ENCODE assay signal across 9 cellular contexts in genomic region chr22:39472570-39473556, GRCh38. TPM values are rescaled to one million over a fixed set of nuclear protein-coding genes. Genes with fewer than 3 reads are reported as not detected.
DNase-seq lines count a peak whose midpoint lies in the region; ATAC-seq and TF ChIP-seq lines count a peak whose summit lies in the region.
"Had no signal": no experiment of that assay in that cellular context is flagged by ENCODE, and none has a peak within 500 bp of the region (broad histone marks: within the 10 kb centered on the region; RNA-seq: fewer than 3 reads in every experiment).

No MANE protein-coding gene starts in this region.

- in situ Hi-C loops in GM23248 (cut with MboI) = no loop called here

- H3K4me2 ChIP-seq in hepatocyte (peak overlapping the region; percentile 69), GM23248 (ENCODE audit: unreplicated experiment) (no peak overlapping the region)

- TF ChIP-seq CTCF in Peyer's patch (IDR thresholded peaks at IDR 0.05) (no peak), hepatocyte (IDR thresholded peaks at IDR 0.05; ENCODE audit: poor library complexity) (no peak)

- no peaks in the 10 kb centered on the region for H3K27me3 ChIP-seq in Peyer's patch
- H3K27me3 ChIP-seq in hepatocyte = no peaks in the 10 kb centered on the region
- no peaks in the 10 kb centered on the region for H3K27me3 ChIP-seq in GM23248 (replicated peaks; ENCODE audit: insufficient read depth)

- H3K36me3 ChIP-seq in Peyer's patch = peaks cover 0 to 4% (median 0%) of the 10 kb centered on the region in 3 donors
- H3K36me3 ChIP-seq in hepatocyte (replicated peaks; ENCODE audit: insufficient read depth, low read depth) = no peaks in the 10 kb centered on the region
- no peaks in the 10 kb centered on the region for H3K36me3 ChIP-seq in GM23248 (ENCODE audit: low read depth)

- H3K27ac ChIP-seq in Peyer's patch (peak overlapping the region; percentile 69 to 98 (median 91)), hepatocyte (peak overlapping the region; percentile 98), substantia nigra (ENCODE audit: low read depth, low read length, poor library complexity, severe bottlenecking) (peak overlapping the region; percentile 97), GM23248 (no peak overlapping the region)

- ATAC-seq in GM18511 (IDR thresholded peaks at IDR 0.05; ENCODE audit: unreplicated experiment) = no peak

- 36% methylated on average over 19 of the region's 19 CpGs for WGBS in hepatocyte (ENCODE audit: low lambda C conversion rate, missing lambda C conversion rate)
- 77 to 81% methylated on average over 19 of the region's 19 CpGs for WGBS in GM23248 (ENCODE audit: low coverage in 1 of 2, low lambda C conversion rate in 2 of 2, missing lambda C conversion rate in 2 of 2), 2 experiments

- H2AFZ ChIP-seq in hepatocyte = no peak overlapping the region
- no peak overlapping the region for H2AFZ ChIP-seq in GM23248

- peak; percentile 94 to 97 for TF ChIP-seq POLR2A in Peyer's patch (IDR thresholded peaks at IDR 0.05)

- no peaks in the 10 kb centered on the region for H3K9me2 ChIP-seq in hepatocyte (replicated peaks; ENCODE audit: insufficient read depth)
- H3K9me2 ChIP-seq in GM23248 (ENCODE audit: insufficient read depth) = no peaks in the 10 kb centered on the region

- no peaks in the 10 kb centered on the region for H3K9me3 ChIP-seq in Peyer's patch
- H3K9me3 ChIP-seq in hepatocyte (ENCODE audit: low read depth) = no peaks in the 10 kb centered on the region
- H3K9me3 ChIP-seq in GM23248 (ENCODE audit: low read depth) = no peaks in the 10 kb centered on the region

- H3K4me1 ChIP-seq in Peyer's patch = peaks cover 7 to 59% (median 17%) of the 10 kb centered on the region in 4 donors
- peaks cover 84% of the 10 kb centered on the region for H3K4me1 ChIP-seq in hepatocyte (ENCODE audit: insufficient read depth)
- peaks cover 20% of the 10 kb centered on the region for H3K4me1 ChIP-seq in GM23248 (ENCODE audit: insufficient read depth)

- peak overlapping the region in 3 of 4 donors; percentile 18 to 57 (median 55) for H3K4me3 ChIP-seq in Peyer's patch
- H3K4me3 ChIP-seq in hepatocyte = no peak overlapping the region
- no peak overlapping the region for H3K4me3 ChIP-seq in GM23248

- no peak overlapping the region for H3K9ac ChIP-seq in GM23248

- H3K79me2 ChIP-seq in hepatocyte (peaks cover 42% of the 10 kb centered on the region), GM23248 (ENCODE audit: insufficient read depth) (no peaks in the 10 kb centered on the region)

- H4K20me1 ChIP-seq in hepatocyte (ENCODE audit: insufficient read depth, poor library complexity, severe bottlenecking) (no peaks in the 10 kb centered on the region), GM23248 (ENCODE audit: insufficient read depth) (no peaks in the 10 kb centered on the region)

- H3F3A ChIP-seq in GM23248 (ENCODE audit: insufficient read depth) = no peaks in the 10 kb centered on the region

- peak; percentile 7 for DNase-seq in NCI-H2196 (lab: John Stamatoyannopoulos, UW; ENCODE audit: unreplicated experiment)
- DNase-seq in NCI-H2196 treated with DMSO at 0.1 percent for 48 hours (lab: John Stamatoyannopoulos, UW; ENCODE audit: unreplicated experiment) = no peak
- DNase-seq in Peyer's patch = peak; percentile 65 to 92 (median 88)
- peak; percentile 75 for DNase-seq in hepatocyte (ENCODE audit: low spot score)
- DNase-seq in substantia nigra (lab: John Stamatoyannopoulos, UW) = no peak
- DNase-seq in DMS 273 (lab: John Stamatoyannopoulos, UW; ENCODE audit: unreplicated experiment) = no peak
- no peak for DNase-seq in GM23248
- DNase-seq: activated gamma-delta T cell had no signal

RNA-seq across cellular contexts. Expression of gene MGAT3, which starts 16.1 kb away (rescaled TPM):
- total RNA-seq in Peyer's patch (10 to 100 TPM in 3 of 4 donors, 1 to 10 TPM in 1; 5.0 to 53.7 (median 49.6) TPM), hepatocyte (20.0 and 22.3 TPM in 2 replicates)
- polyA plus RNA-seq in hepatocyte (5.5 and 7.0 TPM in 2 replicates), GM23248 (2016; fragmentation: Nextera tagmentation; extraction: Ambion mirVana) (not detected in 2 replicates)
- total RNA-seq in GM23248 (2014; rRNA removed; shearing (Covaris generic)) = not detected in 2 replicates

RNA-seq across cellular contexts. Expression of gene MIEF1, which starts 29.2 kb away (rescaled TPM):
- 10 to 100 TPM; 16.5 to 51.0 (median 41.3) TPM for total RNA-seq in Peyer's patch
- total RNA-seq in hepatocyte = 25.8 and 31.8 TPM in 2 replicates
- 17.5 and 22.2 TPM in 2 replicates for polyA plus RNA-seq in hepatocyte
- 26.2 and 27.1 TPM in 2 replicates for total RNA-seq in GM23248 (2014; rRNA removed; shearing (Covaris generic))
- 20.2 and 20.6 TPM in 2 replicates for polyA plus RNA-seq in GM23248 (2016; fragmentation: Nextera tagmentation; extraction: Ambion mirVana)

RNA-seq across cellular contexts. Expression of gene ATF4, which starts 47.5 kb away (rescaled TPM):
- 100 to 1,000 TPM; 222 to 550 (median 280) TPM for total RNA-seq in Peyer's patch
- 231 and 271 TPM in 2 replicates for total RNA-seq in hepatocyte
- polyA plus RNA-seq in hepatocyte = 144 and 170 TPM in 2 replicates
- 481 and 529 TPM in 2 replicates for total RNA-seq in GM23248 (2014; rRNA removed; shearing (Covaris generic))
- polyA plus RNA-seq in GM23248 (2016; fragmentation: Nextera tagmentation; extraction: Ambion mirVana) = 282 and 293 TPM in 2 replicates

RNA-seq across cellular contexts. Expression of gene RPS19BP1, which starts 59.7 kb away (rescaled TPM):
- total RNA-seq in Peyer's patch (100 to 1,000 TPM in 1 of 4 donors, 10 to 100 TPM in 3; 59.4 to 132 (median 93.7) TPM), hepatocyte (82.9 and 84.0 TPM in 2 replicates)
- polyA plus RNA-seq in hepatocyte (117 and 118 TPM in 2 replicates), GM23248 (2016; fragmentation: Nextera tagmentation; extraction: Ambion mirVana) (114 and 119 TPM in 2 replicates)
- 81.6 and 93.9 TPM in 2 replicates for total RNA-seq in GM23248 (2014; rRNA removed; shearing (Covaris generic))

Comparison
In these comparisons a context has a peak if more than half of its experiments do, and no peak if none do; other contexts are left out.
1. DNase-seq: peak in NCI-H2196 (single experiment), Peyer's patch (3 of 3) and hepatocyte (single experiment); none in NCI-H2196 treated with DMSO at 0.1 percent for 48 hours (single experiment), substantia nigra (0 of 49), DMS 273 (single experiment) and GM23248 (single experiment).
2. H3K4me3 ChIP-seq: peak in Peyer's patch (3 of 4); none in hepatocyte (single experiment) and GM23248 (single experiment).